In genomic region chr4:123599061-123599919, GRCh38 we compare ENCODE assay signal across 1 cellular context.
TF ChIP-seq lines count a peak whose summit lies in the region.

No MANE protein-coding gene starts in this region.

TF ChIP-seq in WTC11, 78 proteins besides CTCF, POLR2A, EP300 and RAD21 (continued from another document):
- TF ChIP-seq USF1 (CRISPR knock-in tag; IDR thresholded peaks at IDR 0.05) = no peak
- no peak for TF ChIP-seq ZNF232 (CRISPR knock-in tag; IDR thresholded peaks at IDR 0.05)
